9 cellular contexts compared by ENCODE assay signal in the genomic region with DNA sequence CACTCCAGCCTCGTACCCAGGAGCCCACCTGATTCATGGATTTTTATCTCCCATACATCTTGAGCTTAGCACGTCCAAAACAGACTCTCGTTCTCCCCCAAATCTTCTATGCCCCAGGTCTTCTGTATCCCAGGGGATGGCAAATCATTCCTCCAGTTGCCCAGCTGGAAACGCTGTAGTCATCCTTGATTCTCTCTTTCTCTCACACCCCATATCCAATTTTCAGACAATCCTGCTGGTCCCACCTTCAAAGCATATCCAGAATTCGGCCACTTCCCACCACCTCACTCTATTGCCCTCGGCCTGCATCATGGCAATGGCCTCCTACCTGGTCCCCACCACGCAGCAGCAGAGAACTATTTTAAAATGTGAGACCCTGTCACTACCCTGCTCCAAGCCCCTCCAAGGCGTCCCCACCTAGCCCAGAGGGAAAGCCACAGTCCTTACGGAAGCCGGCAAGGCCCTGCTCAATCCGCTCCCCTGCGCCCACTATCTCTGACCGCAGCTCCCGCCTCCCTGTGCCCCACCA. TPM values are rescaled to one million over a fixed set of nuclear protein-coding genes. Genes with fewer than 3 reads are reported as not detected.
DNase-seq lines count a peak whose midpoint lies in the region; ATAC-seq and TF ChIP-seq lines count a peak whose summit lies in the region.
"Had no signal": no experiment of that assay in that cellular context is flagged by ENCODE, and none has a peak within 500 bp of the region (broad histone marks: within the 10 kb centered on the region; RNA-seq: fewer than 3 reads in every experiment).

No MANE protein-coding gene starts in this region.

- WGBS in body of pancreas, 2 donors: 94 to 96% methylated on average over 14 of the region's 14 CpGs

- no peak for DNase-seq in activated CD8-positive, alpha-beta memory T cell treated with anti-CD3 and anti-CD28 coated beads, Interleukin-2, amount 10 ng/mL, durations not matched to agents 7 days and 5 days
- DNase-seq in activated CD8-positive, alpha-beta memory T cell treated with anti-CD3 and anti-CD28 coated beads, Interleukin-2, amount 50 U/mL, for 48 hours: no peak
- no peak for DNase-seq in T-helper 17 cell
- no peak for DNase-seq in glutamatergic neuron
- no peak for DNase-seq in uterus
- DNase-seq in body of pancreas: no peak
- DNase-seq in NCI-H2227 treated with DMSO at 0.1 percent for 48 hours (lab: John Stamatoyannopoulos, UW): no peak
- DNase-seq: KG1 had no signal

- TF ChIP-seq CTCF in glutamatergic neuron (IDR thresholded peaks at IDR 0.05; ENCODE audit: partially characterized antibody, unreplicated experiment) (no peak), uterus (IDR thresholded peaks at IDR 0.05) (no peak), body of pancreas (IDR thresholded peaks at IDR 0.05) (no peak)

- H3K36me3 ChIP-seq in skeletal muscle satellite cell (ENCODE audit: insufficient read depth, low read length) (no peaks in the 10 kb centered on the region), uterus (no peaks in the 10 kb centered on the region), body of pancreas (replicated peaks in 1 of 2; ENCODE audit: insufficient read depth in 1 of 2, low read depth in 2 of 2) (no peaks in the 10 kb centered on the region)

- intact Hi-C loops in uterus (cut with DNase I; ENCODE audit: low total_unique reads): no loop called here
- intact Hi-C loops in body of pancreas (cut with DNase I): no loop called here

- no peak overlapping the region for H3K9ac ChIP-seq in skeletal muscle satellite cell (ENCODE audit: low read depth, low read length)

- no peak overlapping the region for H3K4me3 ChIP-seq in skeletal muscle satellite cell (ENCODE audit: low read length)
- no peak overlapping the region for H3K4me3 ChIP-seq in uterus
- no peak overlapping the region for H3K4me3 ChIP-seq in body of pancreas

- CTCF ChIA-PET in activated CD8-positive, alpha-beta memory T cell treated with anti-CD3 and anti-CD28 coated beads, Interleukin-2, amount 10 ng/mL, durations not matched to agents 7 days and 5 days (lab: Charles Lee): interaction anchor here (0.7 to 0.8 kb wide), 2 partner anchors 136 to 151 kb away, joined by 3 read pairs; no protein-coding TSS in a partner anchor

- H3K36me3 Mint-ChIP-seq in activated CD8-positive, alpha-beta memory T cell treated with anti-CD3 and anti-CD28 coated beads, Interleukin-2, amount 10 ng/mL, durations not matched to agents 7 days and 5 days: no peaks in the 10 kb centered on the region
- H3K36me3 Mint-ChIP-seq in T-helper 17 cell (ENCODE audit: low read depth): peaks cover 2% of the 10 kb centered on the region
- H3K36me3 Mint-ChIP-seq in glutamatergic neuron (ENCODE audit: unreplicated experiment): peaks cover 4% of the 10 kb centered on the region

- H3K9me3 Mint-ChIP-seq in activated CD8-positive, alpha-beta memory T cell treated with anti-CD3 and anti-CD28 coated beads, Interleukin-2, amount 10 ng/mL, durations not matched to agents 7 days and 5 days (ENCODE audit: low read depth): no peaks in the 10 kb centered on the region
- peaks cover 11% of the 10 kb centered on the region for H3K9me3 Mint-ChIP-seq in glutamatergic neuron (ENCODE audit: unreplicated experiment)

- no peak for ATAC-seq in activated CD8-positive, alpha-beta memory T cell treated with anti-CD3 and anti-CD28 coated beads, Interleukin-2, amount 10 ng/mL, durations not matched to agents 7 days and 5 days
- no peak for ATAC-seq in T-helper 17 cell
- ATAC-seq in body of pancreas: no peak

- H3K27ac Mint-ChIP-seq in activated CD8-positive, alpha-beta memory T cell treated with anti-CD3 and anti-CD28 coated beads, Interleukin-2, amount 10 ng/mL, durations not matched to agents 7 days and 5 days: no peak overlapping the region
- H3K27ac Mint-ChIP-seq in T-helper 17 cell: peak overlapping the region; percentile 56
- H3K27ac Mint-ChIP-seq in glutamatergic neuron (ENCODE audit: unreplicated experiment): no peak overlapping the region

- H3K4me3 Mint-ChIP-seq in activated CD8-positive, alpha-beta memory T cell treated with anti-CD3 and anti-CD28 coated beads, Interleukin-2, amount 10 ng/mL, durations not matched to agents 7 days and 5 days: peak overlapping the region; percentile 63
- peak overlapping the region; percentile 94 for H3K4me3 Mint-ChIP-seq in T-helper 17 cell
- H3K4me3 Mint-ChIP-seq in glutamatergic neuron (ENCODE audit: unreplicated experiment): peak overlapping the region; percentile 61

- H3K27ac ChIP-seq in uterus (no peak overlapping the region), body of pancreas (no peak overlapping the region)

- TF ChIP-seq POLR2A in uterus (IDR thresholded peaks at IDR 0.05): no peak
- TF ChIP-seq POLR2A in body of pancreas (IDR thresholded peaks at IDR 0.05): no peak

- no peaks in the 10 kb centered on the region for H3K9me3 ChIP-seq in T-helper 17 cell (ENCODE audit: control insufficient read depth, low read length, poor library complexity, severe bottlenecking)
- no peaks in the 10 kb centered on the region for H3K9me3 ChIP-seq in skeletal muscle satellite cell (replicated peaks; ENCODE audit: low read length)
- no peaks in the 10 kb centered on the region for H3K9me3 ChIP-seq in uterus
- H3K9me3 ChIP-seq in body of pancreas: no peaks in the 10 kb centered on the region

- H3K27me3 ChIP-seq in skeletal muscle satellite cell (ENCODE audit: control insufficient read depth, insufficient read depth, low read length) (peaks cover 48% of the 10 kb centered on the region), uterus (no peaks in the 10 kb centered on the region), body of pancreas (no peaks in the 10 kb centered on the region)

- peak overlapping the region; percentile 98 for H3K4me2 ChIP-seq in skeletal muscle satellite cell (ENCODE audit: low read length)

- H3K4me1 ChIP-seq in skeletal muscle satellite cell (ENCODE audit: control insufficient read depth, insufficient read depth, low read length) (peaks cover 4% of the 10 kb centered on the region), uterus (peaks cover 0 to 6% of the 10 kb centered on the region in 2 donors), body of pancreas (peaks cover 30% of the 10 kb centered on the region)

- peaks cover 12% of the 10 kb centered on the region for H3K4me1 Mint-ChIP-seq in activated CD8-positive, alpha-beta memory T cell treated with anti-CD3 and anti-CD28 coated beads, Interleukin-2, amount 10 ng/mL, durations not matched to agents 7 days and 5 days
- H3K4me1 Mint-ChIP-seq in T-helper 17 cell (peaks cover 14% of the 10 kb centered on the region), glutamatergic neuron (ENCODE audit: low read depth, unreplicated experiment) (peaks cover 25% of the 10 kb centered on the region)

- peaks cover 74% of the 10 kb centered on the region for H3K27me3 Mint-ChIP-seq in activated CD8-positive, alpha-beta memory T cell treated with anti-CD3 and anti-CD28 coated beads, Interleukin-2, amount 10 ng/mL, durations not matched to agents 7 days and 5 days
- H3K27me3 Mint-ChIP-seq in T-helper 17 cell (peaks cover 62% of the 10 kb centered on the region), glutamatergic neuron (ENCODE audit: unreplicated experiment) (peaks cover 12% of the 10 kb centered on the region)

RNA-seq across cellular contexts. Expression of a gene that starts 1.4 kb away (rescaled TPM):
- 1 to 10 TPM in 1 of 2 experiments, under 1 TPM in 1; 0.64 to 1.0 TPM for total RNA-seq in activated CD8-positive, alpha-beta memory T cell treated with anti-CD3 and anti-CD28 coated beads, Interleukin-2, amount 10 ng/mL, durations not matched to agents 7 days and 5 days
- total RNA-seq in T-helper 17 cell (1 to 10 TPM in 1 of 2 donors, under 1 TPM in 1; 0.60 to 3.7 TPM), glutamatergic neuron (ENCODE audit: unreplicated experiment) (4.3 TPM), uterus (1 to 10 TPM in 2 of 4 donors, under 1 TPM in 2; 0.24 to 2.8 (median 1.4) TPM), body of pancreas (1 to 10 TPM; 2.0 to 4.2 TPM)
- total RNA-seq in skeletal muscle satellite cell (2012; rRNA removed): 0.25 and 0.66 TPM in 2 replicates
